8 cellular contexts compared by ENCODE assay signal in genomic region chr12:56300644-56301464, GRCh38. TPM values are rescaled to one million over a fixed set of nuclear protein-coding genes. Genes with fewer than 3 reads are reported as not detected.
DNase-seq lines count a peak whose midpoint lies in the region; ATAC-seq, FAIRE-seq and TF ChIP-seq lines count a peak whose summit lies in the region.

No MANE protein-coding gene starts in this region.

- peaks cover 1% of the 10 kb centered on the region; the same call in 1 of the 2 replicates for H3K36me3 ChIP-seq in BJ (ENCODE audit: control insufficient read depth, insufficient read depth, low read length)
- H3K36me3 ChIP-seq in KOPT-K1 (ENCODE audit: insufficient read depth, low read length) = peaks cover 52% of the 10 kb centered on the region
- peaks cover 7% of the 10 kb centered on the region for H3K36me3 ChIP-seq in bronchial epithelial cell (ENCODE audit: control insufficient read depth, insufficient read depth, low read length)
- peaks cover 24% of the 10 kb centered on the region for H3K36me3 ChIP-seq in lower lobe of right lung
- no peaks in the 10 kb centered on the region for H3K36me3 ChIP-seq in uterus

- ATAC-seq in lower lobe of right lung = peak; percentile 6 to 38
- no peak for ATAC-seq in GM19463 (IDR thresholded peaks at IDR 0.05; ENCODE audit: unreplicated experiment)

- TF ChIP-seq CTCF in BJ (IDR thresholded peaks at IDR 0.05; ENCODE audit: insufficient read depth, low read depth, low read length) = no peak
- no peak for TF ChIP-seq CTCF in bronchial epithelial cell (IDR thresholded peaks at IDR 0.05; ENCODE audit: insufficient read depth, low read length, severe bottlenecking)
- TF ChIP-seq CTCF in lower lobe of right lung (IDR thresholded peaks at IDR 0.05) = no peak
- no peak for TF ChIP-seq CTCF in uterus (IDR thresholded peaks at IDR 0.05)

- H3K9me3 ChIP-seq in KOPT-K1 (ENCODE audit: insufficient read depth, low read length, poor library complexity, severe bottlenecking) (no peaks in the 10 kb centered on the region), lower lobe of right lung (no peaks in the 10 kb centered on the region), uterus (no peaks in the 10 kb centered on the region)

- CTCF ChIA-PET in BJ (lab: Yijun Ruan, JAX) = interaction anchor here (0.9 to 1.4 kb wide), 5 partner anchors 14 to 93 kb away, joined by 3 to 5 read pairs (median 3); partner anchors contain the start of genes COQ10A and PAN2

- POLR2A ChIA-PET in BJ (lab: Charles Lee) = no interaction called here

- intact Hi-C loops in lower lobe of right lung (cut with DNase I) (no loop called here), uterus (cut with DNase I; ENCODE audit: low total_unique reads) (no loop called here)

- H3K4me3 ChIP-seq in BJ (ENCODE audit: low read depth, low read length) = peak overlapping the region; percentile 85
- peak overlapping the region; percentile 77 for H3K4me3 ChIP-seq in bronchial epithelial cell (ENCODE audit: low read depth, low read length)
- peak overlapping the region; percentile 70 for H3K4me3 ChIP-seq in lower lobe of right lung
- H3K4me3 ChIP-seq in uterus = peak overlapping the region; percentile 85 to 86

- H3K27ac ChIP-seq in KOPT-K1 (ENCODE audit: low read depth, low read length, poor library complexity, severe bottlenecking) = peak overlapping the region; percentile 91
- H3K27ac ChIP-seq in lower lobe of right lung = peak overlapping the region; percentile 94
- peak overlapping the region; percentile 93 to 94 for H3K27ac ChIP-seq in uterus

- FAIRE-seq in bronchial epithelial cell (lab: Jason Lieb, UNC) = no peak

- DNase-seq in BJ (ENCODE audit: low read depth) (no peak), bronchial epithelial cell (ENCODE audit: low read depth) (no peak), lower lobe of right lung (no peak), uterus (no peak), AML-193 (lab: John Stamatoyannopoulos, UW) (no peak), AG08396 (ENCODE audit: low spot score) (no peak)

- TF ChIP-seq POLR2A in uterus (IDR thresholded peaks at IDR 0.05) = no peak

- H3K27me3 ChIP-seq in BJ (ENCODE audit: control insufficient read depth, insufficient read depth, low read length) = no peaks in the 10 kb centered on the region
- no peaks in the 10 kb centered on the region for H3K27me3 ChIP-seq in bronchial epithelial cell (ENCODE audit: control insufficient read depth, insufficient read depth, low read length)
- no peaks in the 10 kb centered on the region for H3K27me3 ChIP-seq in lower lobe of right lung (ENCODE audit: low read depth)
- no peaks in the 10 kb centered on the region for H3K27me3 ChIP-seq in uterus

- H3K4me1 ChIP-seq in lower lobe of right lung (peaks cover 55% of the 10 kb centered on the region), uterus (peaks cover 0 to 10% of the 10 kb centered on the region in 2 donors)

RNA-seq across cellular contexts. Expression of gene CS, which starts 0.7 kb away (rescaled TPM):
- 117 and 150 TPM in 2 replicates for polyA plus RNA-seq in BJ (2011; rRNA removed)
- 110 and 113 TPM in 2 replicates for polyA minus RNA-seq in BJ (2011; rRNA and poly(A)+ RNA removed)
- 64.8 and 89.4 TPM in 2 replicates for total RNA-seq in bronchial epithelial cell
- 175 TPM for total RNA-seq in lower lobe of right lung
- 100 to 1,000 TPM in 1 of 4 donors, 10 to 100 TPM in 3; 40.0 to 157 (median 72.8) TPM for total RNA-seq in uterus

RNA-seq across cellular contexts. Expression of gene CNPY2, which starts 14.9 kb away (rescaled TPM):
- polyA plus RNA-seq in BJ (2011; rRNA removed) = 179 and 239 TPM in 2 replicates
- polyA minus RNA-seq in BJ (2011; rRNA and poly(A)+ RNA removed) = 31.8 and 44.2 TPM in 2 replicates
- total RNA-seq in bronchial epithelial cell (59.9 and 91.1 TPM in 2 replicates), lower lobe of right lung (91.5 TPM), uterus (10 to 100 TPM; 33.5 to 83.5 (median 67.3) TPM)

RNA-seq across cellular contexts. Expression of gene PAN2, which starts 32.9 kb away (rescaled TPM):
- polyA plus RNA-seq in BJ (2011; rRNA removed) = 27.2 and 32.3 TPM in 2 replicates
- 9.5 and 11.6 TPM in 2 replicates for polyA minus RNA-seq in BJ (2011; rRNA and poly(A)+ RNA removed)
- total RNA-seq in bronchial epithelial cell (20.5 and 30.7 TPM in 2 replicates), lower lobe of right lung (93.5 TPM), uterus (100 to 1,000 TPM in 1 of 4 donors, 10 to 100 TPM in 3; 33.2 to 104 (median 50.6) TPM)

RNA-seq across cellular contexts. Expression of gene COQ10A, which starts 34.1 kb away (rescaled TPM):
- polyA plus RNA-seq in BJ (2011; rRNA removed) = 13.7 and 14.1 TPM in 2 replicates
- polyA minus RNA-seq in BJ (2011; rRNA and poly(A)+ RNA removed) = 5.4 and 8.8 TPM in 2 replicates
- total RNA-seq in bronchial epithelial cell (2.7 and 5.3 TPM in 2 replicates), lower lobe of right lung (12.8 TPM), uterus (10 to 100 TPM in 3 of 4 donors, 1 to 10 TPM in 1; 2.1 to 28.9 (median 15.2) TPM)

RNA-seq across cellular contexts. Expression of gene IL23A, which starts 37.8 kb away (rescaled TPM):
- 0.12 TPM in 1 of 2 replicates, not detected in the other for polyA plus RNA-seq in BJ (2011; rRNA removed)
- not detected in 2 replicates for polyA minus RNA-seq in BJ (2011; rRNA and poly(A)+ RNA removed)
- total RNA-seq in bronchial epithelial cell = 0.13 TPM in 1 of 2 replicates, not detected in the other
- 0.56 TPM for total RNA-seq in lower lobe of right lung
- total RNA-seq in uterus = under 1 TPM in 1 of 4 donors, not detected in 3; 0.97 TPM
